ENCODE assay signal across 9 cellular contexts in the genomic region with DNA sequence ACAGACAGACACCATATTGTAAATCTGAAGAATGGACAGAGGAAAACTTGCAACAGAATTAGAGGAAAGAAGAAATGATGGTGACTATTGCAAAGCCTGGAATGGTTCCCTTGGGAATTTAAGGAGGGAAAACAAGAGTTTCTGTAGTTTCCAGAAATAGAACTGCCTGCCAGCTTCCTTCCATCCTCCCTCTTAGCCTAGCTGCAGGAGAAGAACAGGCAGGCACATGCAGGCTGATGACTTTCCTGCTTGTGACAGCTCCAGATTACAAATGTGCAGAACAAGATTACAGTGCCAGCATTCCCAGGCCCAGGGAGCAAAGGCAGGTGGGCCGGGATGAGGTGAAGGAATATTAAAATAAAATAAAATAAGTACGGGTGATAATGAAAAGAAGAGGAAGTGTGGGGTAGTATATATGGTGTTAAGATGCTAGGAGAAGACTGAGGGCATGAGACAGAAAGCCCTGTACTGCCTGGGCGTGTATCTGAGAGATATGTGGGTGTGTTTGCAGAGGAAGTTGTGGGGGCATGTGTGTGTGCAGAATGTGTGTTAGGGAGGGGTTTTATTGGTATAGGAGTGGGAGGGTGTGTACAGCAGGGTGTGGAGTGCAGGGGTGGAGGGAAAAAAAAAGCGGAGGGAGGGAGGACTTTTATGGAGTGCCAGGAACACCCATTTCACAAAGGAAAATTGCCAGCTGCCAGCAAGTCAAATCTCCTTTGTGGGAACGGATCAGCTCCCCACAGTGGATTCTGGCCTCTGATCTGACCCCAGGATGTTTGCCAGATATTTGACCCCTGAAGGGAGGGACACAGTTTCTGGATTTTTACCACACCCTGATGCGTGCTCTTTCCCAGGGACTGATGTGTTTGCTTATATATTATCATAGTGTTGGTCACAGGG. TPM values are rescaled to one million over a fixed set of nuclear protein-coding genes. Genes with fewer than 3 reads are reported as not detected.
DNase-seq lines count a peak whose midpoint lies in the region; ATAC-seq and FAIRE-seq lines count a peak whose summit lies in the region.
"Had no signal": no experiment of that assay in that cellular context is flagged by ENCODE, and none has a peak within 500 bp of the region (broad histone marks: within the 10 kb centered on the region; RNA-seq: fewer than 3 reads in every experiment).

No MANE protein-coding gene starts in this region.

- DNase-seq in NCI-H146 (lab: John Stamatoyannopoulos, UW) (peak; percentile 78), naive B cell (no peak), NCI-H1048 (lab: John Stamatoyannopoulos, UW) (no peak)

- H3K27me3 Mint-ChIP-seq in naive B cell: no peaks in the 10 kb centered on the region

- H3K4me1 Mint-ChIP-seq in naive B cell: peaks cover 9 to 14% (median 10%) of the 10 kb centered on the region in 3 donors

- peak overlapping the region in 4 of 8 donors; percentile 1 to 55 (median 45) for H3K4me3 Mint-ChIP-seq in naive B cell

- no peaks in the 10 kb centered on the region for H3K36me3 Mint-ChIP-seq in naive B cell

- peak; percentile 40 for ATAC-seq in GM18517 (IDR thresholded peaks at IDR 0.05; ENCODE audit: unreplicated experiment)
- ATAC-seq in naive B cell (ENCODE audit: low read depth in 2 of 2): peak in 1 of 2 donors; percentile 34
- no peak for ATAC-seq in GM21423 (IDR thresholded peaks at IDR 0.05; ENCODE audit: unreplicated experiment)
- ATAC-seq in GM21381 (IDR thresholded peaks at IDR 0.05; ENCODE audit: unreplicated experiment): no peak
- no peak for ATAC-seq in HG02763 (IDR thresholded peaks at IDR 0.05; ENCODE audit: unreplicated experiment)

- no peaks in the 10 kb centered on the region for H3K9me3 Mint-ChIP-seq in naive B cell

- peak; percentile 28 for FAIRE-seq in colon (lab: Jason Lieb, UNC)
- FAIRE-seq: endothelial cell of umbilical vein had no signal

- peak overlapping the region in 4 of 6 donors; percentile 30 to 66 (median 42) for H3K27ac Mint-ChIP-seq in naive B cell

RNA-seq across cellular contexts. Expression of a gene that starts 43.9 kb away (rescaled TPM):
- 10 to 100 TPM in 1 of 6 donors, 1 to 10 TPM in 5; 7.1 to 18.5 (median 9.4) TPM for polyA plus RNA-seq in naive B cell (ENCODE audit: low read depth in 6 of 6)
